36 cellular contexts compared by ENCODE assay signal in genomic region chr2:29079887-29080286, GRCh38. TPM values are rescaled to one million over a fixed set of nuclear protein-coding genes. Genes with fewer than 3 reads are reported as not detected.
"Had no signal": no experiment of that assay in that cellular context is flagged by ENCODE, and none has a peak within 500 bp of the region (broad histone marks: within the 10 kb centered on the region; RNA-seq: fewer than 3 reads in every experiment).

No MANE protein-coding gene starts in this region.

- H3K27me3 ChIP-seq: adrenal gland, body of pancreas, esophagus squamous epithelium, gastroesophageal sphincter had no signal

- H3K27me3 Mint-ChIP-seq: activated CD4-positive, alpha-beta memory T cell treated with anti-CD3 and anti-CD28 coated beads for 36 hours; activated CD4-positive, alpha-beta T cell treated with anti-CD3 and anti-CD28 coated beads for 36 hours; activated CD4-positive, alpha-beta T cell treated with anti-CD3 and anti-CD28 coated beads, Interleukin-2, amount 10 ng/mL, durations not matched to agents 24 days and 14 days; activated naive CD4-positive, alpha-beta T cell treated with anti-CD3 and anti-CD28 coated beads, Interleukin-2, amount 50 U/mL, for 24 hours; activated naive CD8-positive, alpha-beta T cell treated with anti-CD3 and anti-CD28 coated beads for 36 hours; activated naive CD8-positive, alpha-beta T cell treated with anti-CD3 and anti-CD28 coated beads, Interleukin-2, amount 50 U/mL, for 24 hours; T-helper 17 cell had no signal

- DNase-seq: activated CD4-positive, alpha-beta memory T cell treated with anti-CD3 and anti-CD28 coated beads for 36 hours; activated CD4-positive, alpha-beta T cell treated with anti-CD3 and anti-CD28 coated beads for 36 hours; activated CD4-positive, alpha-beta T cell treated with anti-CD3 and anti-CD28 coated beads, Interleukin-2, amount 10 ng/mL, durations not matched to agents 24 days and 14 days; activated CD4-positive, CD25-positive, alpha-beta regulatory T cell; activated CD4-positive, CD25-positive, alpha-beta regulatory T cell treated with anti-CD3 and anti-CD28 coated beads, Interleukin-2, amount 50 U/mL, for 72 hours; activated CD8-positive, alpha-beta T cell treated with anti-CD3 and anti-CD28 coated beads, Interleukin-2, amount 10 ng/mL, durations not matched to agents 7 days and 5 days; activated effector memory CD4-positive, alpha-beta T cell treated with anti-CD3 and anti-CD28 coated beads, Interleukin-2, amount 50 U/mL, for 16 hours; activated naive CD4-positive, alpha-beta T cell treated with anti-CD3 and anti-CD28 coated beads for 36 hours; activated naive CD8-positive, alpha-beta T cell treated with anti-CD3 and anti-CD28 coated beads for 36 hours; activated naive CD8-positive, alpha-beta T cell treated with anti-CD3 and anti-CD28 coated beads, Interleukin-2, amount 50 U/mL, for 24 hours; activated T-cell treated with anti-CD3 and anti-CD28 coated beads, Interleukin-2, amount 50 U/mL, for 4 hours; amygdala; aorta; body of pancreas; caudate nucleus; cortex of kidney; dermis blood vessel endothelial cell; effector CD8-positive, alpha-beta T cell; esophagus squamous epithelium; foreskin melanocyte; T-helper 1 cell; T-helper 17 cell; T1000; WERI-Rb-1 had no signal

- H3K27ac Mint-ChIP-seq: activated CD4-positive, alpha-beta memory T cell treated with anti-CD3 and anti-CD28 coated beads for 36 hours; activated CD4-positive, alpha-beta T cell treated with anti-CD3 and anti-CD28 coated beads for 36 hours; activated CD4-positive, alpha-beta T cell treated with anti-CD3 and anti-CD28 coated beads, Interleukin-2, amount 10 ng/mL, durations not matched to agents 24 days and 14 days; activated CD8-positive, alpha-beta T cell treated with anti-CD3 and anti-CD28 coated beads, Interleukin-2, amount 10 ng/mL, durations not matched to agents 7 days and 5 days; activated naive CD4-positive, alpha-beta T cell treated with anti-CD3 and anti-CD28 coated beads for 36 hours; activated naive CD4-positive, alpha-beta T cell treated with anti-CD3 and anti-CD28 coated beads, Interleukin-2, amount 50 U/mL, for 24 hours; activated naive CD8-positive, alpha-beta T cell treated with anti-CD3 and anti-CD28 coated beads for 36 hours; activated naive CD8-positive, alpha-beta T cell treated with anti-CD3 and anti-CD28 coated beads, Interleukin-2, amount 50 U/mL, for 24 hours; activated T-helper 1 cell treated with anti-CD3 and anti-CD28 coated beads, Interleukin-12 subunit alpha, Interleukin-12 subunit beta, Interleukin-2, Interleukin-4 antibody, amounts not matched to agents 30 ng/mL and 10 ng/mL and 1 ng/mL, durations not matched to agents 14 hours and 24 hours and 36 hours; activated T-helper 2 cell treated with anti-CD3 and anti-CD28 coated beads, Interferon-gamma antibody, Interleukin-2, Interleukin-4, amounts not matched to agents 10 μg/mL and 5 μg/mL and 100 μg/mL, durations not matched to agents 14 hours and 24 hours and 36 hours; T-helper 17 cell; T-helper 2 cell treated with Interferon-gamma antibody and Interleukin-4, amounts not matched to agents 5 μg/mL and 100 μg/mL, for 36 hours had no signal

- H3K9me3 ChIP-seq: adrenal gland had no signal

- H3K9me3 Mint-ChIP-seq: activated CD4-positive, alpha-beta T cell treated with anti-CD3 and anti-CD28 coated beads, Interleukin-2, amount 10 ng/mL, durations not matched to agents 24 days and 14 days had no signal

- H3K4me1 Mint-ChIP-seq: activated CD4-positive, alpha-beta T cell treated with anti-CD3 and anti-CD28 coated beads for 36 hours; activated CD4-positive, alpha-beta T cell treated with anti-CD3 and anti-CD28 coated beads, Interleukin-2, amount 10 ng/mL, durations not matched to agents 24 days and 14 days; activated naive CD4-positive, alpha-beta T cell treated with anti-CD3 and anti-CD28 coated beads, Interleukin-2, amount 50 U/mL, for 24 hours; activated naive CD8-positive, alpha-beta T cell treated with anti-CD3 and anti-CD28 coated beads for 36 hours; activated naive CD8-positive, alpha-beta T cell treated with anti-CD3 and anti-CD28 coated beads, Interleukin-2, amount 50 U/mL, for 24 hours; T-helper 17 cell had no signal

- H3K4me3 ChIP-seq: adrenal gland, body of pancreas, esophagus squamous epithelium, gastroesophageal sphincter had no signal

- H3K4me3 Mint-ChIP-seq: activated CD4-positive, alpha-beta memory T cell treated with anti-CD3 and anti-CD28 coated beads for 36 hours; activated CD4-positive, alpha-beta T cell treated with anti-CD3 and anti-CD28 coated beads for 36 hours; activated CD4-positive, alpha-beta T cell treated with anti-CD3 and anti-CD28 coated beads, Interleukin-2, amount 10 ng/mL, durations not matched to agents 24 days and 14 days; activated CD8-positive, alpha-beta T cell treated with anti-CD3 and anti-CD28 coated beads, Interleukin-2, amount 10 ng/mL, durations not matched to agents 7 days and 5 days; activated naive CD4-positive, alpha-beta T cell treated with anti-CD3 and anti-CD28 coated beads for 36 hours; activated naive CD4-positive, alpha-beta T cell treated with anti-CD3 and anti-CD28 coated beads, Interleukin-2, amount 50 U/mL, for 24 hours; activated naive CD8-positive, alpha-beta T cell treated with anti-CD3 and anti-CD28 coated beads for 36 hours; activated naive CD8-positive, alpha-beta T cell treated with anti-CD3 and anti-CD28 coated beads, Interleukin-2, amount 50 U/mL, for 24 hours; activated T-cell treated with anti-CD3 and anti-CD28 coated beads, Interleukin-2, amount 50 U/mL, for 4 hours; activated T-helper 1 cell treated with anti-CD3 and anti-CD28 coated beads, Interleukin-12 subunit alpha, Interleukin-12 subunit beta, Interleukin-2, Interleukin-4 antibody, amounts not matched to agents 30 ng/mL and 10 ng/mL and 1 ng/mL, durations not matched to agents 14 hours and 24 hours and 36 hours; T-helper 17 cell; T-helper 2 cell treated with Interferon-gamma antibody and Interleukin-4, amounts not matched to agents 5 μg/mL and 100 μg/mL, for 36 hours had no signal

- H3K4me1 ChIP-seq: adrenal gland, body of pancreas, gastroesophageal sphincter had no signal

- H3K27ac ChIP-seq: adrenal gland, body of pancreas, epithelial cell of prostate, esophagus squamous epithelium, gastroesophageal sphincter, WERI-Rb-1 had no signal

- H3K36me3 Mint-ChIP-seq: activated naive CD4-positive, alpha-beta T cell treated with anti-CD3 and anti-CD28 coated beads, Interleukin-2, amount 50 U/mL, for 24 hours; activated naive CD8-positive, alpha-beta T cell treated with anti-CD3 and anti-CD28 coated beads for 36 hours had no signal

- H3K36me3 ChIP-seq: adrenal gland, esophagus squamous epithelium, gastroesophageal sphincter, WERI-Rb-1 had no signal

- ATAC-seq: activated CD4-positive, alpha-beta T cell treated with anti-CD3 and anti-CD28 coated beads for 36 hours; activated CD8-positive, alpha-beta T cell treated with anti-CD3 and anti-CD28 coated beads, Interleukin-2, amount 10 ng/mL, durations not matched to agents 7 days and 5 days; activated naive CD8-positive, alpha-beta T cell treated with anti-CD3 and anti-CD28 coated beads, Interleukin-2, amount 50 U/mL, for 24 hours; activated T-cell treated with anti-CD3 and anti-CD28 coated beads, Interleukin-2, amount 50 U/mL, for 4 hours; body of pancreas; gastroesophageal sphincter; T-helper 17 cell had no signal

RNA-seq across cellular contexts. Expression of gene PCARE, which starts 5.6 kb away (rescaled TPM):
- total RNA-seq: activated CD4-positive, alpha-beta memory T cell treated with anti-CD3 and anti-CD28 coated beads for 36 hours; activated CD4-positive, alpha-beta T cell treated with anti-CD3 and anti-CD28 coated beads for 36 hours; activated CD4-positive, alpha-beta T cell treated with anti-CD3 and anti-CD28 coated beads, Interleukin-2, amount 10 ng/mL, durations not matched to agents 24 days and 14 days; activated CD8-positive, alpha-beta T cell treated with anti-CD3 and anti-CD28 coated beads, Interleukin-2, amount 10 ng/mL, durations not matched to agents 7 days and 5 days; activated naive CD4-positive, alpha-beta T cell treated with anti-CD3 and anti-CD28 coated beads for 36 hours; activated naive CD8-positive, alpha-beta T cell treated with anti-CD3 and anti-CD28 coated beads for 36 hours; activated T-cell treated with anti-CD3 and anti-CD28 coated beads, Interleukin-2, amount 50 U/mL, for 4 hours; activated T-helper 1 cell treated with anti-CD3 and anti-CD28 coated beads, Interleukin-12 subunit alpha, Interleukin-12 subunit beta, Interleukin-2, Interleukin-4 antibody, amounts not matched to agents 30 ng/mL and 10 ng/mL and 1 ng/mL, durations not matched to agents 14 hours and 24 hours and 36 hours; activated T-helper 2 cell treated with anti-CD3 and anti-CD28 coated beads, Interferon-gamma antibody, Interleukin-2, Interleukin-4, amounts not matched to agents 10 μg/mL and 5 μg/mL and 100 μg/mL, durations not matched to agents 14 hours and 24 hours and 36 hours; aorta; body of pancreas; chondrocyte; dermis blood vessel endothelial cell; endothelial cell of umbilical vein; fibroblast of lung; fibroblast of villous mesenchyme; glomerular endothelial cell; T-helper 17 cell had no signal
